ENCODE assay signal across 9 cellular contexts in the genomic region with DNA sequence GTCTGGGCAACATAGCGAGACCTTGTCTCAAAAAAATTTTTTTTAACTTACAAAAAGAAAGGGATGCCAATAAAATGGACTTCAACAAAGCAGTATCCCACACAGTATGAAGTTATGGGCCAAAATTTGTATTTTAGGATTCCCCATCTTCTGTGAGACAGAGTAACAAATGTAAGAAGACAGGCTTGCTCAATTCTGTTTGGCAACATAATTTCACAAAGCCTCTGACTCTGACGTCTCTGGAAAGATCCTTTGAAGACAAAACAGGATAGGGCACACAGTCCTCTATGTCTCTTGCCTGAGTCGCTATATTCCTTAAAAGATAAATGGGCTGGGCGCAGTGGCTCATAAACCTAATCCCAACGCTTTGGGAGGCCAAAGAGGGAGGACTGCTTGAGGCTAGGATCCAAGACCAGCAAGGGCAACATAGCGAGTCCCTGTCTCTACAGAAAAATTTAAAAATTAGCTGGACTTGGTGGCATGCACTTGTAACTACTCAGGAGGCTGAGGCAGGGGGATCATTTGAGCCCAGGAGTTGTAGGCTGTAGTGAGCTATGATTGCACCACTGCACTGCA. TPM values are rescaled to one million over a fixed set of nuclear protein-coding genes. Genes with fewer than 3 reads are reported as not detected.
DNase-seq lines count a peak whose midpoint lies in the region; ATAC-seq, FAIRE-seq and TF ChIP-seq lines count a peak whose summit lies in the region.
"Had no signal": no experiment of that assay in that cellular context is flagged by ENCODE, and none has a peak within 500 bp of the region (broad histone marks: within the 10 kb centered on the region; RNA-seq: fewer than 3 reads in every experiment).

No MANE protein-coding gene starts in this region.

- H3K9me1 ChIP-seq in endothelial cell of umbilical vein (replicated peaks; ENCODE audit: control insufficient read depth, extremely low read depth, insufficient read depth, low read length) = no peaks in the 10 kb centered on the region

- peaks cover 0 to 6% (median 0%) of the 10 kb centered on the region in 3 donors for H3K36me3 Mint-ChIP-seq in CD8-positive, alpha-beta memory T cell

- ATAC-seq in GM21423 (IDR thresholded peaks at IDR 0.05; ENCODE audit: unreplicated experiment) (no peak), left colon (no peak)

- no peak for TF ChIP-seq EP300 in ovary (IDR thresholded peaks at IDR 0.05)

- H2AFZ ChIP-seq in OCI-LY7 (ENCODE audit: low read length) = peak overlapping the region; percentile 91; the same call in 1 of the 2 replicates
- H2AFZ ChIP-seq in endothelial cell of umbilical vein (ENCODE audit: low read depth, low read length) = peak overlapping the region; percentile 90

- peak overlapping the region; percentile 79 to 99 (median 97) for H3K27ac Mint-ChIP-seq in CD8-positive, alpha-beta memory T cell

- dilution Hi-C loops in endothelial cell of umbilical vein (cut with MboI; ENCODE audit: extremely low pct_ligation_motif_present, low sequenced_read_pairs) = no loop called here

- intact Hi-C loops in OCI-LY7 (cut with micrococcal nuclease; ENCODE audit: unreplicated experiment) (loop anchor here (1.0 to 5.0 kb wide), 2 partner anchors 14 to 165 kb away; no protein-coding TSS in a partner anchor), endothelial cell of umbilical vein (cut with micrococcal nuclease) (loop anchor here (1.0 to 2.0 kb wide), 4 partner anchors 8 to 182 kb away; partner anchors contain the start of genes NGDN and PABPN1), ovary (cut with DNase I) (no loop called here), left colon (cut with DNase I, micrococcal nuclease) (loop anchor here in 1 of 2 donors (10.0 kb wide), 1 partner anchor 1902 kb away; the partner anchor contains the start of gene SUPT16H)

- CTCF ChIA-PET in CD8-positive, alpha-beta memory T cell (lab: Charles Lee) = interaction anchor here (1.3 to 4.1 kb wide), 6 partner anchors 9 to 166 kb away, joined by 3 to 31 read pairs (median 6); partner anchors contain the start of genes PABPN1 and PPP1R3E
- CTCF ChIA-PET in OCI-LY7 (lab: Charles Lee; ENCODE audit: unreplicated experiment) (interaction anchor here (0.7 to 1.0 kb wide), 3 partner anchors 14 to 496 kb away, joined by 3 to 4 read pairs (median 3); partner anchors contain the start of gene PPP1R3E), endothelial cell of umbilical vein (lab: Charles Lee) (interaction anchor here (0.8 to 4.7 kb wide), 9 partner anchors 7 to 166 kb away, joined by 3 to 36 read pairs (median 4); partner anchors contain the start of gene PABPN1)

- H3K4me2 ChIP-seq in OCI-LY7 (ENCODE audit: low read length) (peak overlapping the region; percentile 89), endothelial cell of umbilical vein (ENCODE audit: insufficient read depth, low read length) (peak overlapping the region; percentile 92)

- H3K4me1 Mint-ChIP-seq in CD8-positive, alpha-beta memory T cell = peaks cover 25 to 41% (median 36%) of the 10 kb centered on the region in 3 donors

- peak overlapping the region; percentile 82 for H3K27ac ChIP-seq in CD8-positive, alpha-beta memory T cell (ENCODE audit: low read depth, low read length)
- H3K27ac ChIP-seq in OCI-LY7 (ENCODE audit: low read depth, low read length, poor library complexity, severe bottlenecking) (peak overlapping the region; percentile 28), endothelial cell of umbilical vein (ENCODE audit: insufficient read depth, low read depth, low read length) (peak overlapping the region; percentile 65), ovary (peak overlapping the region; percentile 91 to 94)

- H3K36me3 ChIP-seq in CD8-positive, alpha-beta memory T cell (ENCODE audit: insufficient read depth, low read length) = no peaks in the 10 kb centered on the region
- H3K36me3 ChIP-seq in OCI-LY7 (ENCODE audit: insufficient read depth, low read length) (no peaks in the 10 kb centered on the region), endothelial cell of umbilical vein (ENCODE audit: control insufficient read depth in 2 of 2, extremely low read depth in 1 of 2, insufficient read depth in 2 of 2, low read length in 2 of 2) (no peaks in the 10 kb centered on the region), ovary (no peaks in the 10 kb centered on the region)

- H3K9me3 Mint-ChIP-seq in CD8-positive, alpha-beta memory T cell = no peaks in the 10 kb centered on the region

- H3K27me3 ChIP-seq in CD8-positive, alpha-beta memory T cell (ENCODE audit: insufficient read depth, low read length, poor library complexity, severe bottlenecking) = no peaks in the 10 kb centered on the region
- peaks cover 2 to 12% of the 10 kb centered on the region in 2 experiments for H3K27me3 ChIP-seq in endothelial cell of umbilical vein (ENCODE audit: control insufficient read depth in 2 of 2, insufficient read depth in 2 of 2, low read length in 2 of 2)
- H3K27me3 ChIP-seq in ovary = no peaks in the 10 kb centered on the region

- POLR2A ChIA-PET in CD8-positive, alpha-beta memory T cell (lab: Charles Lee) = interaction anchor here (1.0 to 2.5 kb wide), 4 partner anchors 14 to 166 kb away, joined by 3 to 33 read pairs (median 14); partner anchors contain the start of genes PABPN1 and PPP1R3E
- POLR2A ChIA-PET in OCI-LY7 (lab: Charles Lee) (interaction anchor here (0.8 to 2.9 kb wide), 6 partner anchors 10 to 215 kb away, joined by 3 to 13 read pairs (median 5); partner anchors contain the start of genes BCL2L2 and PPP1R3E), endothelial cell of umbilical vein (lab: Charles Lee) (interaction anchor here (1.1 kb wide), 1 partner anchor 14 kb away, joined by 5 read pairs; no protein-coding TSS in a partner anchor)

- peak overlapping the region; percentile 94 to 100 (median 95) for H3K4me3 Mint-ChIP-seq in CD8-positive, alpha-beta memory T cell

- H3K79me2 ChIP-seq in OCI-LY7 (ENCODE audit: insufficient read depth, low read depth, low read length) = peaks cover 14% of the 10 kb centered on the region; the same call in 1 of the 2 replicates
- H3K79me2 ChIP-seq in endothelial cell of umbilical vein (ENCODE audit: control insufficient read depth, insufficient read depth, low read length) = peaks cover 14% of the 10 kb centered on the region

- TSS peak; percentile 83 for BruUV-seq in OCI-LY7 (replicated peaks; lab: Mats Ljungman, UMichigan)
- no TSS peak for BruUV-seq in endothelial cell of umbilical vein (replicated peaks; lab: Mats Ljungman, UMichigan)

- TF ChIP-seq CTCF in OCI-LY7 (conservative IDR thresholded peaks at IDR 0.05; ENCODE audit: low read length) (no peak), endothelial cell of umbilical vein (IDR thresholded peaks at IDR 0.05; ENCODE audit: extremely low read depth in 1 of 2, insufficient read depth in 1 of 2, low read depth in 1 of 2, low read length in 2 of 2) (no peak), ovary (IDR thresholded peaks at IDR 0.05) (no peak)

- 47 to 56% (median 47%) methylated on average over 6 of the region's 6 CpGs for WGBS in ovary, 3 donors

- no peak for DNase-seq in CD8-positive, alpha-beta memory T cell
- no peak for DNase-seq in OCI-LY7 (ENCODE audit: low spot score)
- no peak for DNase-seq in endothelial cell of umbilical vein (ENCODE audit: low read depth, low spot score)
- no peak for DNase-seq in ovary
- DNase-seq in left colon = no peak
- DNase-seq in central memory CD4-positive, alpha-beta T cell = no peak
- DNase-seq in frontal cortex (ENCODE audit: low spot score in 2 of 2) = no peak

- peaks cover 13% of the 10 kb centered on the region for H3K4me1 ChIP-seq in CD8-positive, alpha-beta memory T cell (ENCODE audit: insufficient read depth, low read length)
- H3K4me1 ChIP-seq in OCI-LY7 (ENCODE audit: insufficient read depth, low read length, poor library complexity, severe bottlenecking) = peaks cover 13% of the 10 kb centered on the region
- H3K4me1 ChIP-seq in endothelial cell of umbilical vein (ENCODE audit: control insufficient read depth, extremely low read depth, insufficient read depth, low read length) = peaks cover 21% of the 10 kb centered on the region
- no peaks in the 10 kb centered on the region for H3K4me1 ChIP-seq in ovary (ENCODE audit: insufficient read depth)

- no peaks in the 10 kb centered on the region for H3K9me3 ChIP-seq in CD8-positive, alpha-beta memory T cell (ENCODE audit: low read length)
- H3K9me3 ChIP-seq in OCI-LY7 (ENCODE audit: low read length) = no peaks in the 10 kb centered on the region
- H3K9me3 ChIP-seq in endothelial cell of umbilical vein (replicated peaks; ENCODE audit: control insufficient read depth, insufficient read depth, low read length) = no peaks in the 10 kb centered on the region
- H3K9me3 ChIP-seq in ovary = no peaks in the 10 kb centered on the region

- peak overlapping the region; percentile 82 for H3K4me3 ChIP-seq in CD8-positive, alpha-beta memory T cell (ENCODE audit: low read length)
- peak overlapping the region; percentile 91 for H3K4me3 ChIP-seq in OCI-LY7 (ENCODE audit: low read depth, low read length, poor library complexity, severe bottlenecking)
- H3K4me3 ChIP-seq in endothelial cell of umbilical vein (replicated peaks in 1 of 3; ENCODE audit: insufficient read depth in 1 of 3, low read depth in 1 of 3, low read length in 3 of 3) = peak overlapping the region in 2 of 3 experiments; percentile 78 to 79
- H3K4me3 ChIP-seq in ovary = peak overlapping the region; percentile 96

- FAIRE-seq in endothelial cell of umbilical vein (lab: Jason Lieb, UNC) = no peak
- no peak for FAIRE-seq in frontal cortex (lab: Jason Lieb, UNC)

- TF ChIP-seq POLR2A in endothelial cell of umbilical vein (IDR thresholded peaks at IDR 0.05; ENCODE audit: low read depth, low read length) = no peak
- no peak for TF ChIP-seq POLR2A in ovary (IDR thresholded peaks at IDR 0.05)

- H3K27me3 Mint-ChIP-seq in CD8-positive, alpha-beta memory T cell = no peaks in the 10 kb centered on the region

- H3K9me2 ChIP-seq in OCI-LY7 (ENCODE audit: insufficient read depth, low read length) = no peaks in the 10 kb centered on the region

- peak overlapping the region; percentile 61 for H3K9ac ChIP-seq in endothelial cell of umbilical vein (replicated peaks; ENCODE audit: extremely low read depth, insufficient read depth, low read length)

- no peaks in the 10 kb centered on the region for H4K20me1 ChIP-seq in OCI-LY7 (ENCODE audit: insufficient read depth, low read length)
- no peaks in the 10 kb centered on the region for H4K20me1 ChIP-seq in endothelial cell of umbilical vein (replicated peaks; ENCODE audit: control insufficient read depth, extremely low read depth, insufficient read depth, low read length)

RNA-seq across cellular contexts. Expression of gene HOMEZ, which starts 1.1 kb away (rescaled TPM):
- total RNA-seq in CD8-positive, alpha-beta memory T cell = 10 to 100 TPM; 12.8 to 13.4 TPM
- 4.9 TPM for polyA plus RNA-seq in CD8-positive, alpha-beta memory T cell
- total RNA-seq in OCI-LY7 (2014; rRNA removed; shearing (Covaris generic)) = 6.3 and 7.1 TPM in 2 replicates
- total RNA-seq in OCI-LY7 (2022) (16.5 and 17.2 TPM in 2 replicates), endothelial cell of umbilical vein (11.3 and 11.7 TPM in 2 replicates), ovary (10 to 100 TPM in 5 of 7 donors, 1 to 10 TPM in 2; 5.9 to 22.8 (median 13.4) TPM), left colon (10 to 100 TPM; 15.3 to 17.6 TPM), frontal cortex (2.0 TPM)
- polyA plus RNA-seq in endothelial cell of umbilical vein (16.8 and 17.7 TPM in 2 replicates), ovary (10 to 100 TPM in 1 of 2 donors, 1 to 10 TPM in 1; 7.6 to 23.7 TPM)
- polyA plus RNA-seq in endothelial cell of umbilical vein (2011; cell fraction: cytosol; rRNA removed) = 16.4 and 16.9 TPM in 2 replicates
- 6.7 and 8.7 TPM in 2 replicates for polyA plus RNA-seq in endothelial cell of umbilical vein (2011; cell fraction: nucleus; rRNA removed)
- 7.3 and 8.0 TPM in 2 replicates for polyA plus RNA-seq in endothelial cell of umbilical vein (2012)
- polyA minus RNA-seq in endothelial cell of umbilical vein = 23.3 and 27.7 TPM in 2 replicates
- polyA minus RNA-seq in endothelial cell of umbilical vein (2011; cell fraction: cytosol; rRNA and poly(A)+ RNA removed) = 18.6 TPM
- 5.8 and 7.4 TPM in 2 replicates for polyA minus RNA-seq in endothelial cell of umbilical vein (2011; cell fraction: nucleus; rRNA and poly(A)+ RNA removed)

RNA-seq across cellular contexts. Expression of gene PPP1R3E, which starts 15.7 kb away (rescaled TPM):
- 10 to 100 TPM; 16.2 to 18.2 TPM for total RNA-seq in CD8-positive, alpha-beta memory T cell
- 2.0 TPM for polyA plus RNA-seq in CD8-positive, alpha-beta memory T cell
- total RNA-seq in OCI-LY7 (2014; rRNA removed; shearing (Covaris generic)) = 24.4 and 31.0 TPM in 2 replicates
- 95.5 and 102 TPM in 2 replicates for total RNA-seq in OCI-LY7 (2022)
- 4.1 and 7.4 TPM in 2 replicates for total RNA-seq in endothelial cell of umbilical vein
- polyA plus RNA-seq in endothelial cell of umbilical vein = 3.2 and 4.3 TPM in 2 replicates
- 1.8 and 2.5 TPM in 2 replicates for polyA plus RNA-seq in endothelial cell of umbilical vein (2011; cell fraction: cytosol; rRNA removed)
- 16.1 and 21.3 TPM in 2 replicates for polyA plus RNA-seq in endothelial cell of umbilical vein (2011; cell fraction: nucleus; rRNA removed)
- polyA plus RNA-seq in endothelial cell of umbilical vein (2012) = 1.8 and 1.9 TPM in 2 replicates
- polyA minus RNA-seq in endothelial cell of umbilical vein = 5.5 and 7.0 TPM in 2 replicates
- polyA minus RNA-seq in endothelial cell of umbilical vein (2011; cell fraction: cytosol; rRNA and poly(A)+ RNA removed) = 3.6 TPM
- polyA minus RNA-seq in endothelial cell of umbilical vein (2011; cell fraction: nucleus; rRNA and poly(A)+ RNA removed) = 8.3 and 18.7 TPM in 2 replicates
- total RNA-seq in ovary = 10 to 100 TPM in 5 of 7 donors, 1 to 10 TPM in 2; 6.8 to 26.4 (median 21.2) TPM
- 10 to 100 TPM; 10.7 to 17.3 TPM for polyA plus RNA-seq in ovary
- 10 to 100 TPM; 10.8 to 11.2 TPM for total RNA-seq in left colon
- total RNA-seq in frontal cortex = 4.5 TPM

RNA-seq across cellular contexts. Expression of gene BCL2L2, which starts 19.6 kb away (rescaled TPM):
- total RNA-seq in CD8-positive, alpha-beta memory T cell = 1 to 10 TPM in 1 of 2 experiments, under 1 TPM in 1; 0.86 to 1.0 TPM
- polyA plus RNA-seq in CD8-positive, alpha-beta memory T cell = 0.29 TPM
- 7.2 and 8.6 TPM in 2 replicates for total RNA-seq in OCI-LY7 (2014; rRNA removed; shearing (Covaris generic))
- total RNA-seq in OCI-LY7 (2022) = 17.4 and 18.0 TPM in 2 replicates
- total RNA-seq in endothelial cell of umbilical vein = 24.3 and 26.2 TPM in 2 replicates
- 14.7 and 19.9 TPM in 2 replicates for polyA plus RNA-seq in endothelial cell of umbilical vein
- polyA plus RNA-seq in endothelial cell of umbilical vein (2011; cell fraction: cytosol; rRNA removed) = 16.9 and 20.3 TPM in 2 replicates
- 50.6 and 58.9 TPM in 2 replicates for polyA plus RNA-seq in endothelial cell of umbilical vein (2011; cell fraction: nucleus; rRNA removed)
- polyA plus RNA-seq in endothelial cell of umbilical vein (2012) = 17.0 and 19.1 TPM in 2 replicates
- polyA minus RNA-seq in endothelial cell of umbilical vein = 19.1 and 21.2 TPM in 2 replicates
- 6.9 TPM for polyA minus RNA-seq in endothelial cell of umbilical vein (2011; cell fraction: cytosol; rRNA and poly(A)+ RNA removed)
- polyA minus RNA-seq in endothelial cell of umbilical vein (2011; cell fraction: nucleus; rRNA and poly(A)+ RNA removed) = 20.7 and 24.0 TPM in 2 replicates
- total RNA-seq in ovary = 10 to 100 TPM; 17.0 to 38.7 (median 29.1) TPM
- 10 to 100 TPM; 31.7 to 36.0 TPM for polyA plus RNA-seq in ovary
- 10 to 100 TPM; 34.7 to 40.2 TPM for total RNA-seq in left colon
- 10.6 TPM for total RNA-seq in frontal cortex

RNA-seq across cellular contexts. Expression of gene PABPN1, which starts 34.3 kb away (rescaled TPM):
- total RNA-seq in CD8-positive, alpha-beta memory T cell = 100 to 1,000 TPM; 308 TPM
- 125 TPM for polyA plus RNA-seq in CD8-positive, alpha-beta memory T cell
- total RNA-seq in OCI-LY7 (2014; rRNA removed; shearing (Covaris generic)) = 120 and 167 TPM in 2 replicates
- 314 and 319 TPM in 2 replicates for total RNA-seq in OCI-LY7 (2022)
- total RNA-seq in endothelial cell of umbilical vein = 218 and 231 TPM in 2 replicates
- polyA plus RNA-seq in endothelial cell of umbilical vein = 227 and 231 TPM in 2 replicates
- 215 and 217 TPM in 2 replicates for polyA plus RNA-seq in endothelial cell of umbilical vein (2011; cell fraction: cytosol; rRNA removed)
- polyA plus RNA-seq in endothelial cell of umbilical vein (2011; cell fraction: nucleus; rRNA removed) = 1,100 and 1,212 TPM in 2 replicates
- 126 and 161 TPM in 2 replicates for polyA plus RNA-seq in endothelial cell of umbilical vein (2012)
- 115 and 133 TPM in 2 replicates for polyA minus RNA-seq in endothelial cell of umbilical vein
- 45.6 TPM for polyA minus RNA-seq in endothelial cell of umbilical vein (2011; cell fraction: cytosol; rRNA and poly(A)+ RNA removed)
- polyA minus RNA-seq in endothelial cell of umbilical vein (2011; cell fraction: nucleus; rRNA and poly(A)+ RNA removed) = 142 and 147 TPM in 2 replicates
- 100 to 1,000 TPM in 5 of 7 donors, 10 to 100 TPM in 2; 37.2 to 164 (median 136) TPM for total RNA-seq in ovary
- polyA plus RNA-seq in ovary = 100 to 1,000 TPM in 1 of 2 donors, 10 to 100 TPM in 1; 93.4 to 117 TPM
- total RNA-seq in left colon = 100 to 1,000 TPM; 131 to 158 TPM
- total RNA-seq in frontal cortex = 70.1 TPM

RNA-seq across cellular contexts. Expression of gene RNF212B, which starts 49.3 kb away (rescaled TPM):
- total RNA-seq in CD8-positive, alpha-beta memory T cell = not detected
- polyA plus RNA-seq in CD8-positive, alpha-beta memory T cell = not detected
- total RNA-seq in OCI-LY7 (2014; rRNA removed; shearing (Covaris generic)) = not detected in 2 replicates
- total RNA-seq in OCI-LY7 (2022) (not detected in 2 replicates), endothelial cell of umbilical vein (not detected in 2 replicates), ovary (not detected), left colon (not detected), frontal cortex (not detected)
- polyA plus RNA-seq in endothelial cell of umbilical vein (not detected in 2 replicates), ovary (not detected)
- polyA plus RNA-seq in endothelial cell of umbilical vein (2011; cell fraction: cytosol; rRNA removed) = not detected in 2 replicates
- not detected in 2 replicates for polyA plus RNA-seq in endothelial cell of umbilical vein (2011; cell fraction: nucleus; rRNA removed)
- not detected in 2 replicates for polyA plus RNA-seq in endothelial cell of umbilical vein (2012)
- not detected in 2 replicates for polyA minus RNA-seq in endothelial cell of umbilical vein
- not detected for polyA minus RNA-seq in endothelial cell of umbilical vein (2011; cell fraction: cytosol; rRNA and poly(A)+ RNA removed)
- polyA minus RNA-seq in endothelial cell of umbilical vein (2011; cell fraction: nucleus; rRNA and poly(A)+ RNA removed) = not detected in 2 replicates
- total RNA-seq: subcutaneous adipose tissue had no signal

Comparison
In these comparisons a context has a peak if more than half of its experiments do, and no peak if none do; other contexts are left out.
1. H3K27ac ChIP-seq: peak in every context shown above with its lines; median percentile 92 in ovary; 82 in CD8-positive, alpha-beta memory T cell; 65 in endothelial cell of umbilical vein; 28 in OCI-LY7.
2. intact Hi-C loops: an anchor here in OCI-LY7 (1.0 to 5.0 kb wide) and endothelial cell of umbilical vein (1.0 to 2.0 kb wide); none called in ovary.